Comparison of ENCODE assay signal across 1 cellular context in genomic region chr7:26288135-26288534, GRCh38. TPM values are rescaled to one million over a fixed set of nuclear protein-coding genes. Genes with fewer than 3 reads are reported as not detected.
"Had no signal": no experiment of that assay in that cellular context is flagged by ENCODE, and none has a peak within 500 bp of the region (broad histone marks: within the 10 kb centered on the region; RNA-seq: fewer than 3 reads in every experiment).

No MANE protein-coding gene starts in this region.

RNA-seq across cellular contexts. Expression of gene SNX10, which starts 3.5 kb away (rescaled TPM):
- total RNA-seq: IMR-90 had no signal
- polyA plus RNA-seq: IMR-90 had no signal
